1 cellular context compared by ENCODE assay signal in genomic region chr18:692841-693240, GRCh38.
TF ChIP-seq lines count a peak whose summit lies in the region.

No MANE protein-coding gene starts in this region.

TF ChIP-seq in HepG2, 621 proteins besides CTCF, POLR2A, EP300 and RAD21:
- TF ChIP-seq SNAPC2 (CRISPR knock-in tag; IDR thresholded peaks at IDR 0.05) (no peak), RFX1 (IDR thresholded peaks at IDR 0.05) (no peak), ZNF710 (CRISPR knock-in tag; IDR thresholded peaks at IDR 0.05; ENCODE audit: borderline replicate concordance) (no peak), ZNF275 (CRISPR knock-in tag; IDR thresholded peaks at IDR 0.05; ENCODE audit: borderline replicate concordance) (no peak), SOX13 (IDR thresholded peaks at IDR 0.05) (no peak), SOX13 (CRISPR knock-in tag; conservative IDR thresholded peaks at IDR 0.05 in 1 of 2, IDR thresholded peaks at IDR 0.05 in 1 of 2) (no peak), SNAPC4 (CRISPR knock-in tag; IDR thresholded peaks at IDR 0.05) (no peak), SATB2 (CRISPR knock-in tag; IDR thresholded peaks at IDR 0.05) (no peak), CENPBD1 (CRISPR knock-in tag; IDR thresholded peaks at IDR 0.05; ENCODE audit: borderline replicate concordance, low read depth) (no peak), RFXAP (CRISPR knock-in tag; IDR thresholded peaks at IDR 0.05; ENCODE audit: borderline replicate concordance) (no peak), KDM6A (CRISPR knock-in tag; IDR thresholded peaks at IDR 0.05; ENCODE audit: low read depth) (no peak), SAFB2 (CRISPR knock-in tag; IDR thresholded peaks at IDR 0.05; ENCODE audit: borderline replicate concordance, low read depth) (no peak), ZNF703 (CRISPR knock-in tag; IDR thresholded peaks at IDR 0.05; ENCODE audit: borderline replicate concordance) (no peak), JARID2 (CRISPR knock-in tag; IDR thresholded peaks at IDR 0.05; ENCODE audit: insufficient replicate concordance) (no peak), NFYB (CRISPR knock-in tag; IDR thresholded peaks at IDR 0.05) (no peak), CEBPB (IDR thresholded peaks at IDR 0.05; ENCODE audit: borderline replicate concordance, low read depth, low read length) (no peak), ZNF335 (CRISPR knock-in tag; IDR thresholded peaks at IDR 0.05) (no peak), ZFP62 (CRISPR knock-in tag; IDR thresholded peaks at IDR 0.05) (no peak), ZNF160 (CRISPR knock-in tag; IDR thresholded peaks at IDR 0.05) (no peak)
TF ChIP-seq in HepG2: peak in this region for 0.
